Comparison of ENCODE assay signal across 25 cellular contexts in genomic region chr2:205834776-205835175, GRCh38.
A peak's percentile ranks its signal among the peaks of the same experiment; 100 is the strongest.
DNase-seq lines count a peak whose midpoint lies in the region; ATAC-seq and TF ChIP-seq lines count a peak whose summit lies in the region.
"Had no signal": no experiment of that assay in that cellular context is flagged by ENCODE, and none has a peak within 500 bp of the region (broad histone marks: within the 10 kb centered on the region; RNA-seq: fewer than 3 reads in every experiment).

No MANE protein-coding gene starts in this region.

- H3K9ac ChIP-seq in muscle layer of colon (ENCODE audit: low read length) = no peak overlapping the region

- no peak overlapping the region for H3K4me3 ChIP-seq in right cardiac atrium (ENCODE audit: low read length)
- no peak overlapping the region for H3K4me3 ChIP-seq in esophagus muscularis mucosa
- peak overlapping the region in 1 of 2 donors; percentile 9 for H3K4me3 ChIP-seq in muscle layer of colon (ENCODE audit: low read depth in 1 of 2, low read length in 2 of 2)
- H3K4me3 ChIP-seq: breast epithelium, psoas muscle had no signal

- H3K27me3 ChIP-seq in right cardiac atrium (ENCODE audit: control insufficient read depth, insufficient read depth) = no peaks in the 10 kb centered on the region
- H3K27me3 ChIP-seq in esophagus muscularis mucosa = no peaks in the 10 kb centered on the region
- H3K27me3 ChIP-seq in muscle layer of colon (ENCODE audit: control insufficient read depth in 1 of 2, insufficient read depth in 2 of 2, low read length in 2 of 2) = no peaks in the 10 kb centered on the region
- H3K27me3 ChIP-seq: BE2C, breast epithelium had no signal

- no peak for TF ChIP-seq EP300 in esophagus muscularis mucosa (IDR thresholded peaks at IDR 0.05)

- H3K9me3 ChIP-seq in right cardiac atrium (ENCODE audit: control insufficient read depth, low read length) (no peaks in the 10 kb centered on the region), esophagus muscularis mucosa (peaks cover 0 to 5% (median 0%) of the 10 kb centered on the region in 4 donors), muscle layer of colon (ENCODE audit: low read length) (no peaks in the 10 kb centered on the region)
- H3K9me3 ChIP-seq: BE2C, breast epithelium, psoas muscle had no signal

- DNase-seq in right cardiac atrium (no peak), left ventricle myocardium superior (no peak), esophagus muscularis mucosa (ENCODE audit: extremely low spot score) (no peak), left lobe of liver (ENCODE audit: low spot score) (no peak), NCI-H1092 (lab: John Stamatoyannopoulos, UW) (no peak), AML-193 (lab: John Stamatoyannopoulos, UW) (no peak)
- no peak for DNase-seq in activated CD8-positive, alpha-beta memory T cell treated with anti-CD3 and anti-CD28 coated beads, Interleukin-2, amount 50 U/mL, for 48 hours
- DNase-seq: activated CD4-positive, alpha-beta T cell treated with anti-CD3 and anti-CD28 coated beads for 4 hours; activated naive CD8-positive, alpha-beta T cell treated with anti-CD3 and anti-CD28 coated beads, Interleukin-2, amount 10 ng/mL, durations not matched to agents 7 days and 5 days; BE2C; Calu3; EL; KG1; midbrain; NCI-H187; NCI-H345; NCI-H82; OCI-M1; psoas muscle; SHP77; stimulated activated CD4-positive, alpha-beta T cell treated with anti-CD3 and anti-CD28 coated beads, Interleukin-4, amount 100 ng/mL, for 24 hours; stimulated activated naive CD8-positive, alpha-beta T cell treated with anti-CD3 and anti-CD28 coated beads, Interleukin-15, amount 100 ng/mL, for 72 hours; T-cell had no signal

- intact Hi-C loops in right cardiac atrium (cut with DNase I) = no loop called here
- intact Hi-C loops in left ventricle myocardium superior (cut with micrococcal nuclease) = no loop called here
- intact Hi-C loops in esophagus muscularis mucosa (cut with DNase I) = loop anchor here (5.0 kb wide), 1 partner anchor 38 kb away; no protein-coding TSS in a partner anchor

- H3K36me3 ChIP-seq in esophagus muscularis mucosa = no peaks in the 10 kb centered on the region
- no peaks in the 10 kb centered on the region for H3K36me3 ChIP-seq in muscle layer of colon (ENCODE audit: insufficient read depth, low read length)
- H3K36me3 ChIP-seq: BE2C, breast epithelium had no signal

- H3K4me1 ChIP-seq in right cardiac atrium (ENCODE audit: control insufficient read depth, insufficient read depth, low read length) = no peaks in the 10 kb centered on the region
- peaks cover 3 to 53% (median 45%) of the 10 kb centered on the region in 4 donors for H3K4me1 ChIP-seq in esophagus muscularis mucosa
- peaks cover 33% of the 10 kb centered on the region for H3K4me1 ChIP-seq in muscle layer of colon (ENCODE audit: insufficient read depth, low read length)
- H3K4me1 ChIP-seq: BE2C, breast epithelium, psoas muscle had no signal

- 42% methylated on average over 3 of the region's 3 CpGs for WGBS in right cardiac atrium
- WGBS in esophagus muscularis mucosa = 21% methylated on average over 3 of the region's 3 CpGs

- ATAC-seq in right cardiac atrium (peak; percentile 77), left ventricle myocardium superior (no peak), left lobe of liver (no peak)
- ATAC-seq: psoas muscle; stimulated activated naive CD8-positive, alpha-beta T cell treated with anti-CD3 and anti-CD28 coated beads, Interleukin-15, amount 100 ng/mL, for 72 hours; T-cell had no signal

- TF ChIP-seq POLR2A in esophagus muscularis mucosa (IDR thresholded peaks at IDR 0.05; ENCODE audit: low read depth) = no peak

- TF ChIP-seq CTCF in esophagus muscularis mucosa (IDR thresholded peaks at IDR 0.05) = no peak

- no peak overlapping the region for H3K27ac ChIP-seq in right cardiac atrium (ENCODE audit: low read length)
- peak overlapping the region; percentile 75 to 83 (median 80) for H3K27ac ChIP-seq in esophagus muscularis mucosa (replicated peaks in 1 of 4)
- H3K27ac ChIP-seq in muscle layer of colon (ENCODE audit: low read depth, low read length) = peak overlapping the region; percentile 65
- H3K27ac ChIP-seq: breast epithelium, psoas muscle had no signal

Comparison
In these comparisons a context has a peak if more than half of its experiments do, and no peak if none do; other contexts are left out.
1. ATAC-seq: peak in right cardiac atrium (2 of 2); none in left ventricle myocardium superior (single experiment) and left lobe of liver (single experiment).